Comparison of ENCODE assay signal across 1 cellular context in the genomic region with DNA sequence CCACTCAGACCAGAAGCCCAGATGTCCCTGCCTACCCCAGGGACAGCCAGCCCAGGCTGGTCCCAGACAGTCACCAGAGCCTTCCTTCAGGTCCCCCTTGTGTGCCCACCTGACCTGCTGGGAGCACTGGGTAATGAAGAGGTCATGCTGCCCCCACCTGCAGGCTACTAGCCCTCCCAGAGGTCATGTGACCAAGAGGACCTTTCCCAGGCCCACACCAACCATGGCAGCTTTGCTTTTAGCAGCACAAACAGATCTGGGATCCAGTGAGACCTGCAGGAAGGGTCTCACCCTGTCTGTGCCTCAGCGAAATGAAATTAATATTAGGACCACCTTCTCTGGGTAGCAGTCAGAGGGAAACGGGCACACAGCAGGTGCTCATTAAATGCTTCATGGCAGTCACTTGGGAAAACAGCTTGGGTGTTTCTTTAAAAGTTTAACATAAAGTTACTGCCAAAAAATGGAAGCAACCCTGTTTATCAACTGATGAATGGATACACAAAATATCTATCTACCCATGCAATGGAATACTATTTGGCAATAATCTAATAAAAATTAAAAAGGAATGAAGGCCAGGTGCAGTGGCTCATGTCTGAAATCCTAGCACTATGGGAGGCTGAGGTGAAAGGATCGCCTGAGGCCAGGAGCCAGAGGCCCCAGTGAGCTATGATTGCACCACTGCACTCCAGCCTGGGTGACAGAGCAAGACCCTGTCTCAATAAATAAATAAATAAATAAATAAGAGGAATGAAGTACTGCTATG.
TF ChIP-seq lines count a peak whose summit lies in the region.

No MANE protein-coding gene starts in this region.

TF ChIP-seq in K562, 482 proteins besides CTCF, POLR2A, EP300 and RAD21:
- TF ChIP-seq KAT2B (IDR thresholded peaks at IDR 0.05; ENCODE audit: low read depth, low read length), result no peak
- TF ChIP-seq CHD2 (IDR thresholded peaks at IDR 0.05; ENCODE audit: low read depth, low read length), result no peak
- TF ChIP-seq EP400 (IDR thresholded peaks at IDR 0.05), result no peak
- TF ChIP-seq FOXO4 (CRISPR knock-in tag; IDR thresholded peaks at IDR 0.05), result no peak
- TF ChIP-seq RAD51 (IDR thresholded peaks at IDR 0.05; ENCODE audit: borderline replicate concordance, low read depth), result peak; percentile 56; the same call in 1 of the 2 replicates
- TF ChIP-seq ZNF830 (CRISPR knock-in tag; IDR thresholded peaks at IDR 0.05), result no peak
- 0 out of 2 replicates have a peak, but pooled peaks have one; percentile 2 for TF ChIP-seq POLR2G (IDR thresholded peaks at IDR 0.05; ENCODE audit: low read depth, low read length)
- TF ChIP-seq, protein P1, sequence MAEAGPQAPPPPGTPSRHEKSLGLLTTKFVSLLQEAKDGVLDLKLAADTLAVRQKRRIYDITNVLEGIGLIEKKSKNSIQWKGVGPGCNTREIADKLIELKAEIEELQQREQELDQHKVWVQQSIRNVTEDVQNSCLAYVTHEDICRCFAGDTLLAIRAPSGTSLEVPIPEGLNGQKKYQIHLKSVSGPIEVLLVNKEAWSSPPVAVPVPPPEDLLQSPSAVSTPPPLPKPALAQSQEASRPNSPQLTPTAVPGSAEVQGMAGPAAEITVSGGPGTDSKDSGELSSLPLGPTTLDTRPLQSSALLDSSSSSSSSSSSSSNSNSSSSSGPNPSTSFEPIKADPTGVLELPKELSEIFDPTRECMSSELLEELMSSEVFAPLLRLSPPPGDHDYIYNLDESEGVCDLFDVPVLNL (CRISPR knock-in tag; IDR thresholded peaks at IDR 0.05; ENCODE audit: low read depth), result no peak
- TF ChIP-seq BRF2 (IDR thresholded peaks at IDR 0.05; ENCODE audit: borderline replicate concordance, insufficient read depth, insufficient read length), result no peak
- TF ChIP-seq ZNF316 (IDR thresholded peaks at IDR 0.05), result no peak
- TF ChIP-seq, protein P2, sequence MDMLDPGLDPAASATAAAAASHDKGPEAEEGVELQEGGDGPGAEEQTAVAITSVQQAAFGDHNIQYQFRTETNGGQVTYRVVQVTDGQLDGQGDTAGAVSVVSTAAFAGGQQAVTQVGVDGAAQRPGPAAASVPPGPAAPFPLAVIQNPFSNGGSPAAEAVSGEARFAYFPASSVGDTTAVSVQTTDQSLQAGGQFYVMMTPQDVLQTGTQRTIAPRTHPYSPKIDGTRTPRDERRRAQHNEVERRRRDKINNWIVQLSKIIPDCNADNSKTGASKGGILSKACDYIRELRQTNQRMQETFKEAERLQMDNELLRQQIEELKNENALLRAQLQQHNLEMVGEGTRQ (CRISPR knock-in tag; IDR thresholded peaks at IDR 0.05), result peak; percentile 42; the same call in 1 of the 2 replicates
- no peak for TF ChIP-seq RFX1 (IDR thresholded peaks at IDR 0.05)
- TF ChIP-seq STAG1 (CRISPR knock-in tag; IDR thresholded peaks at IDR 0.05; ENCODE audit: borderline replicate concordance), result no peak
- TF ChIP-seq, protein P3, sequence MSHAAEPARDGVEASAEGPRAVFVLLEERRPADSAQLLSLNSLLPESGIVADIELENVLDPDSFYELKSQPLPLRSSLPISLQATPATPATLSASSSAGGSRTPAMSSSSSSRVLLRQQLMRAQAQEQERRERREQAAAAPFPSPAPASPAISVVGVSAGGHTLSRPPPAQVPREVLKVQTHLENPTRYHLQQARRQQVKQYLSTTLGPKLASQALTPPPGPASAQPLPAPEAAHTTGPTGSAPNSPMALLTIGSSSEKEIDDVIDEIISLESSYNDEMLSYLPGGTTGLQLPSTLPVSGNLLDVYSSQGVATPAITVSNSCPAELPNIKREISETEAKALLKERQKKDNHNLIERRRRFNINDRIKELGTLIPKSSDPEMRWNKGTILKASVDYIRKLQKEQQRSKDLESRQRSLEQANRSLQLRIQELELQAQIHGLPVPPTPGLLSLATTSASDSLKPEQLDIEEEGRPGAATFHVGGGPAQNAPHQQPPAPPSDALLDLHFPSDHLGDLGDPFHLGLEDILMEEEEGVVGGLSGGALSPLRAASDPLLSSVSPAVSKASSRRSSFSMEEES (CRISPR knock-in tag; IDR thresholded peaks at IDR 0.05), result peak; percentile 80
- TF ChIP-seq, protein P4, sequence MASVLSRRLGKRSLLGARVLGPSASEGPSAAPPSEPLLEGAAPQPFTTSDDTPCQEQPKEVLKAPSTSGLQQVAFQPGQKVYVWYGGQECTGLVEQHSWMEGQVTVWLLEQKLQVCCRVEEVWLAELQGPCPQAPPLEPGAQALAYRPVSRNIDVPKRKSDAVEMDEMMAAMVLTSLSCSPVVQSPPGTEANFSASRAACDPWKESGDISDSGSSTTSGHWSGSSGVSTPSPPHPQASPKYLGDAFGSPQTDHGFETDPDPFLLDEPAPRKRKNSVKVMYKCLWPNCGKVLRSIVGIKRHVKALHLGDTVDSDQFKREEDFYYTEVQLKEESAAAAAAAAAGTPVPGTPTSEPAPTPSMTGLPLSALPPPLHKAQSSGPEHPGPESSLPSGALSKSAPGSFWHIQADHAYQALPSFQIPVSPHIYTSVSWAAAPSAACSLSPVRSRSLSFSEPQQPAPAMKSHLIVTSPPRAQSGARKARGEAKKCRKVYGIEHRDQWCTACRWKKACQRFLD (CRISPR knock-in tag; IDR thresholded peaks at IDR 0.05), result peak; percentile 17; the same call in 1 of the 2 replicates
- TF ChIP-seq PTBP1 (IDR thresholded peaks at IDR 0.05; ENCODE audit: low read depth, low read length), result no peak
- TF ChIP-seq, protein P5, sequence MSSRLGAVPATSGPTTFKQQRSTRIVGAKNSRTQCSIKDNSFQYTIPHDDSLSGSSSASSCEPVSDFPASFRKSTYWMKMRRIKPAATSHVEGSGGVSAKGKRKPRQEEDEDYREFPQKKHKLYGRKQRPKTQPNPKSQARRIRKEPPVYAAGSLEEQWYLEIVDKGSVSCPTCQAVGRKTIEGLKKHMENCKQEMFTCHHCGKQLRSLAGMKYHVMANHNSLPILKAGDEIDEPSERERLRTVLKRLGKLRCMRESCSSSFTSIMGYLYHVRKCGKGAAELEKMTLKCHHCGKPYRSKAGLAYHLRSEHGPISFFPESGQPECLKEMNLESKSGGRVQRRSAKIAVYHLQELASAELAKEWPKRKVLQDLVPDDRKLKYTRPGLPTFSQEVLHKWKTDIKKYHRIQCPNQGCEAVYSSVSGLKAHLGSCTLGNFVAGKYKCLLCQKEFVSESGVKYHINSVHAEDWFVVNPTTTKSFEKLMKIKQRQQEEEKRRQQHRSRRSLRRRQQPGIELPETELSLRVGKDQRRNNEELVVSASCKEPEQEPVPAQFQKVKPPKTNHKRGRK (tag; IDR thresholded peaks at IDR 0.05), result no peak
- TF ChIP-seq SP1 (CRISPR knock-in tag; IDR thresholded peaks at IDR 0.05), result no peak
